Comparison of ENCODE assay signal across 8 cellular contexts in the genomic region with DNA sequence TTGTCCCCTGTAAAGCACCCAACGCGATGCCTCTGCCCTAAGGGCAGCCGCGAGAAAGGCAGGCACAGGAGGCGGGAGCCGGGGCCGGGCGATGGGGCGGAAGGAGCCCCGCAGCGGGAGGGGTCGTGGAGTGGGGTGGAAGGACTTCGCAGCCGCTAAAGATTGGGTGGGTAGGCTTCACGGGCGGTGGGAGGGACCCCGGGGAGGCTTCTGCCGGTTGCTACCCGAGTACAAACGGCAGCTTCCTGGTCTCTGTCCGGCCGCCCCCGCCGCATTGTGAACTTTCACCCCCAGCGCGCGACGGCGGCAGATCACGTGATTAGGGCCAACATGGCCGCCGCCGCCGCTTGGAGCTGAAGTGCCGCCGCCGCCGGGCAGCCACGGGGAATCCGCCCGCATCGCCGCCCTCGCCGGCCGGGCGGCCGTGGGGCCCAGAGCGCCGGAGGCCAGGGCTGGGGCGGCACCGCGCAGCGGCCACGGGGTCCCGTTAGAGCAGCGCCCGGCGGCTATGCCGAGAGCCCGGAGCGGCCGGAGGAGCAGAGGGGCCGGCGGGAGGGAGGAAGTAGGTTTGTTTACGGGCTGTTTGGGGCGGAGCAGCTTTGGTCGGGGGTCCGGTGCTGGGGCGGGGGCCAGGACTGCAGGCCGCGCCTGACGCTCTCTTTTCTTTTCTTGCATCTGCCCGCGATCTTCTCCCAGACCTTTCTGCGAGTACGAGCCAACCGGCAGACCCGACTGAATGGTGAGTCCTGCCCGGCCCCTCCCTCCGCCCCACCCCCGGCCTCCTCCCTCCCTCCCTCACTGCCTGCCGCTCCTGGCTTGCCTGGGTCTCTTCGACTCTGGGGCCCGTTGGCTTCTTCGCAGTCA. TPM values are rescaled to one million over a fixed set of nuclear protein-coding genes. Genes with fewer than 3 reads are reported as not detected.
A peak's percentile ranks its signal among the peaks of the same experiment; 100 is the strongest.
DNase-seq lines count a peak whose midpoint lies in the region; ATAC-seq and TF ChIP-seq lines count a peak whose summit lies in the region.

No MANE protein-coding gene starts in this region.

- H3K9me3 Mint-ChIP-seq in HFFc6 (no peaks in the 10 kb centered on the region), progenitor cell of endocrine pancreas (ENCODE audit: low read depth) (no peaks in the 10 kb centered on the region)

- H3K27me3 ChIP-seq in GM06990 (replicated peaks; ENCODE audit: control insufficient read depth, insufficient read depth, low read length), result no peaks in the 10 kb centered on the region
- H3K27me3 ChIP-seq in heart right ventricle, result no peaks in the 10 kb centered on the region
- H3K27me3 ChIP-seq in upper lobe of left lung, result no peaks in the 10 kb centered on the region

- peak in 3 of 4 donors; percentile 83 to 94 (median 90) for TF ChIP-seq POLR2A in upper lobe of left lung (IDR thresholded peaks at IDR 0.05)

- H3K4me1 Mint-ChIP-seq in HFFc6 (ENCODE audit: low read depth), result peaks cover 83% of the 10 kb centered on the region
- peaks cover 10% of the 10 kb centered on the region for H3K4me1 Mint-ChIP-seq in progenitor cell of endocrine pancreas (ENCODE audit: low read depth)

- peak overlapping the region; percentile 90 for H3K4me3 Mint-ChIP-seq in HFFc6
- peak overlapping the region; percentile 87 for H3K4me3 Mint-ChIP-seq in progenitor cell of endocrine pancreas (ENCODE audit: low read depth)

- H3K27me3 Mint-ChIP-seq in HFFc6 (ENCODE audit: insufficient read depth) (no peaks in the 10 kb centered on the region; the same call in 1 of the 2 replicates), progenitor cell of endocrine pancreas (no peaks in the 10 kb centered on the region)

- H3K4me3 ChIP-seq in GM06990 (replicated peaks; ENCODE audit: low read depth, low read length), result peak overlapping the region; percentile 73
- H3K4me3 ChIP-seq in heart right ventricle, result peak overlapping the region; percentile 65 to 90 (median 86)
- H3K4me3 ChIP-seq in upper lobe of left lung, result peak overlapping the region; percentile 39 to 97 (median 90)

- TF ChIP-seq CTCF in GM06990 (IDR thresholded peaks at IDR 0.05; ENCODE audit: insufficient read depth, low read length, poor library complexity, severe bottlenecking) (no peak), HFFc6 (IDR thresholded peaks at IDR 0.05) (no peak), heart right ventricle (IDR thresholded peaks at IDR 0.05) (no peak), progenitor cell of endocrine pancreas (IDR thresholded peaks at IDR 0.05; ENCODE audit: unreplicated experiment) (no peak), upper lobe of left lung (IDR thresholded peaks at IDR 0.05) (peak in 1 of 6 experiments; percentile 20)

- H3K36me3 Mint-ChIP-seq in HFFc6 (ENCODE audit: low read depth) (peaks cover 20% of the 10 kb centered on the region), progenitor cell of endocrine pancreas (ENCODE audit: insufficient read depth) (peaks cover 11% of the 10 kb centered on the region)

- ATAC-seq in heart right ventricle, result peak; percentile 82 to 94 (median 87)
- ATAC-seq in upper lobe of left lung (ENCODE audit: low FRiP score in 2 of 2), result peak; percentile 80 to 95

- intact Hi-C loops in heart right ventricle (cut with DNase I), result loop anchor here in 1 of 10 donors (5.0 to 10.0 kb wide), 2 partner anchors 40 to 417 kb away; a partner anchor contains a TSS

- peaks cover 24% of the 10 kb centered on the region for H3K36me3 ChIP-seq in GM06990 (ENCODE audit: control insufficient read depth, insufficient read depth, low read length)
- H3K36me3 ChIP-seq in heart right ventricle, result peaks cover 0 to 40% (median 18%) of the 10 kb centered on the region in 9 donors
- peaks cover 12 to 41% (median 25%) of the 10 kb centered on the region in 4 donors for H3K36me3 ChIP-seq in upper lobe of left lung

- 1% methylated on average over 82 to 85 of the region's 86 CpGs for whole genome bisulfite sequencing in adipose tissue, 3 donors
- WGBS in heart right ventricle, 2 donors, result 0 to 1% methylated on average over 70 to 86 of the region's 86 CpGs
- 0 to 2% methylated on average over 24 to 55 of the region's 86 CpGs for WGBS in upper lobe of left lung, 2 donors

- H3K27ac ChIP-seq in adipose tissue (ENCODE audit: low read depth, low read length) (peak overlapping the region; percentile 85), heart right ventricle (peak overlapping the region; percentile 91 to 99 (median 97)), upper lobe of left lung (peak overlapping the region; percentile 96 to 98 (median 96))

- TF ChIP-seq EP300 in upper lobe of left lung (IDR thresholded peaks at IDR 0.05), result no peak

- no peaks in the 10 kb centered on the region for H3K9me3 ChIP-seq in heart right ventricle
- no peaks in the 10 kb centered on the region for H3K9me3 ChIP-seq in upper lobe of left lung

- DNase-seq in GM06990 (ENCODE audit: extremely low read depth, insufficient read length) (peak; percentile 89), HFFc6 (peak; percentile 80), NCI-H1092 treated with DMSO at 0.1 percent for 48 hours (lab: John Stamatoyannopoulos, UW) (peak; percentile 91), SW480 (ENCODE audit: low spot score) (peak; percentile 83), heart right ventricle (peak; percentile 92 to 93), progenitor cell of endocrine pancreas (ENCODE audit: low spot score, unreplicated experiment) (peak; percentile 73), upper lobe of left lung (peak; percentile 94 to 98)

- H3K4me1 ChIP-seq in heart right ventricle (peaks cover 2 to 52% (median 34%) of the 10 kb centered on the region in 9 donors), upper lobe of left lung (peaks cover 20 to 27% (median 23%) of the 10 kb centered on the region in 4 donors)

- H3K27ac Mint-ChIP-seq in HFFc6 (peak overlapping the region; percentile 97), progenitor cell of endocrine pancreas (peak overlapping the region; percentile 98)

RNA-seq across cellular contexts. Expression of a gene that starts 42.4 kb away (rescaled TPM):
- total RNA-seq in HFFc6 (2021; fragmentation: NEBNext Ultra II Directional; extraction: Animal tissue kit (Norgen Biotek cat#: 25700)), result 1 to 10 TPM; 3.2 to 5.0 (median 4.4) TPM
- polyA plus RNA-seq in adipose tissue, result 10 to 100 TPM in 2 of 3 donors, 1 to 10 TPM in 1; 9.0 to 24.6 (median 13.3) TPM
- 10 to 100 TPM in 8 of 10 donors, 1 to 10 TPM in 2; 6.6 to 18.6 (median 12.2) TPM for total RNA-seq in heart right ventricle
- polyA plus RNA-seq in heart right ventricle, result 10 to 100 TPM in 1 of 2 donors, 1 to 10 TPM in 1; 8.7 to 21.0 TPM
- total RNA-seq in progenitor cell of endocrine pancreas, result 11.8 and 13.9 TPM in 2 replicates
- total RNA-seq in upper lobe of left lung, result 10 to 100 TPM; 10.7 to 46.1 (median 19.7) TPM

RNA-seq across cellular contexts. Expression of a gene that starts 42.6 kb away (rescaled TPM):
- under 1 TPM in 4 of 6 experiments, not detected in 2; 0.14 to 0.41 (median 0.32) TPM for total RNA-seq in HFFc6 (2021; fragmentation: NEBNext Ultra II Directional; extraction: Animal tissue kit (Norgen Biotek cat#: 25700))
- 1 to 10 TPM in 2 of 3 donors, under 1 TPM in 1; 0.56 to 5.1 (median 4.4) TPM for polyA plus RNA-seq in adipose tissue
- 1 to 10 TPM in 3 of 10 donors, under 1 TPM in 2, not detected in 5; 0.62 to 3.3 (median 1.1) TPM for total RNA-seq in heart right ventricle
- 1 to 10 TPM; 1.6 to 2.5 TPM for polyA plus RNA-seq in heart right ventricle
- total RNA-seq in progenitor cell of endocrine pancreas, result 14.9 and 15.0 TPM in 2 replicates
- total RNA-seq in upper lobe of left lung, result 10 to 100 TPM in 4 of 6 donors, 1 to 10 TPM in 2; 4.6 to 29.3 (median 13.0) TPM

Comparison
In these comparisons a context has a peak if more than half of its experiments do, and no peak if none do; other contexts are left out.
1. Peak in every context shown above with its lines: DNase-seq, ATAC-seq, H3K4me3 ChIP-seq and H3K27ac ChIP-seq.